19 cellular contexts compared by ENCODE assay signal in genomic region chr12:58860788-58861240, GRCh38. TPM values are rescaled to one million over a fixed set of nuclear protein-coding genes. Genes with fewer than 3 reads are reported as not detected.
A peak's percentile ranks its signal among the peaks of the same experiment; 100 is the strongest.
DNase-seq lines count a peak whose midpoint lies in the region; ATAC-seq and TF ChIP-seq lines count a peak whose summit lies in the region.
"Had no signal": no experiment of that assay in that cellular context is flagged by ENCODE, and none has a peak within 500 bp of the region (broad histone marks: within the 10 kb centered on the region; RNA-seq: fewer than 3 reads in every experiment).

No MANE protein-coding gene starts in this region.

- 68% methylated on average over 4 of the region's 4 CpGs for WGBS in mesenchymal stem cell

- no peak overlapping the region for H3K9ac ChIP-seq in duodenal mucosa (ENCODE audit: low read depth in 1 of 2, low read length in 2 of 2)
- H3K9ac ChIP-seq in mesenchymal stem cell (ENCODE audit: low read length): no peak overlapping the region

- no peak overlapping the region for H3K23ac ChIP-seq in mesenchymal stem cell (ENCODE audit: low read length in 2 of 2)

- no peak overlapping the region for H3K18ac ChIP-seq in mesenchymal stem cell (ENCODE audit: low read depth in 1 of 2, low read length in 2 of 2)

- H3K9me3 ChIP-seq in duodenal mucosa (ENCODE audit: control insufficient read depth in 1 of 2, low read length in 2 of 2) (no peaks in the 10 kb centered on the region), mesenchymal stem cell (ENCODE audit: control insufficient read depth, low read length) (no peaks in the 10 kb centered on the region), Peyer's patch (no peaks in the 10 kb centered on the region)
- H3K9me3 ChIP-seq: BE2C, Caco-2 had no signal

- H4K91ac ChIP-seq in mesenchymal stem cell (ENCODE audit: low read length): no peak overlapping the region

- H2BK120ac ChIP-seq in mesenchymal stem cell (ENCODE audit: low read depth, low read length): no peak overlapping the region

- no peak overlapping the region for H2BK5ac ChIP-seq in mesenchymal stem cell (ENCODE audit: low read depth, low read length, poor library complexity, severe bottlenecking)

- peak; percentile 7 for DNase-seq in COR-L47 (lab: John Stamatoyannopoulos, UW)
- peak; percentile 83 for DNase-seq in NCI-H146 (lab: John Stamatoyannopoulos, UW)
- DNase-seq in mesenchymal stem cell: no peak
- DNase-seq in NCI-H524 (lab: John Stamatoyannopoulos, UW): no peak
- no peak for DNase-seq in erythroblast (lab: John Stamatoyannopoulos, UW)
- DNase-seq in Peyer's patch: no peak
- DNase-seq: 8988T; BE2C; Caco-2; CD4-positive, CD25-positive, alpha-beta regulatory T cell; EL; KBM-7; NCI-H1105; NCI-H1694 treated with DMSO at 0.1 percent for 48 hours; NCI-H510A treated with DMSO at 0.1 percent for 48 hours; PC-3 had no signal

- no peak for TF ChIP-seq POLR2A in erythroblast (IDR thresholded peaks at IDR 0.05; ENCODE audit: low read length)
- no peak for TF ChIP-seq POLR2A in Peyer's patch (IDR thresholded peaks at IDR 0.05)

- peak overlapping the region; percentile 19 to 43 for H3K4me3 ChIP-seq in duodenal mucosa (ENCODE audit: low read depth in 1 of 2, low read length in 2 of 2)
- no peak overlapping the region for H3K4me3 ChIP-seq in mesenchymal stem cell (ENCODE audit: insufficient read depth in 1 of 2, low read depth in 1 of 2, low read length in 2 of 2)
- H3K4me3 ChIP-seq in Peyer's patch: no peak overlapping the region

- H3K27me3 ChIP-seq in duodenal mucosa (ENCODE audit: control insufficient read depth in 1 of 2, insufficient read depth in 2 of 2, low read length in 2 of 2): no peaks in the 10 kb centered on the region
- H3K27me3 ChIP-seq in mesenchymal stem cell (ENCODE audit: control insufficient read depth in 1 of 2, insufficient read depth in 1 of 2, low read length in 2 of 2): no peaks in the 10 kb centered on the region
- H3K27me3 ChIP-seq in Peyer's patch: no peaks in the 10 kb centered on the region
- H3K27me3 ChIP-seq: BE2C had no signal

- H3K79me1 ChIP-seq in mesenchymal stem cell (replicated peaks; ENCODE audit: low read length, poor library complexity, severe bottlenecking): peaks cover 2% of the 10 kb centered on the region

- no peak for ATAC-seq in GM21447 (IDR thresholded peaks at IDR 0.05; ENCODE audit: unreplicated experiment)
- ATAC-seq: HCT116, PC-3 had no signal

- peak overlapping the region; percentile 40 for H2BK15ac ChIP-seq in mesenchymal stem cell (ENCODE audit: low read depth, poor library complexity, severe bottlenecking)

- H3K36me3 ChIP-seq in duodenal mucosa (ENCODE audit: control insufficient read depth in 1 of 2, insufficient read depth in 2 of 2, low read length in 2 of 2) (no peaks in the 10 kb centered on the region), mesenchymal stem cell (ENCODE audit: control insufficient read depth in 1 of 2, insufficient read depth in 2 of 2, low read depth in 1 of 2, low read length in 2 of 2) (peaks cover 4 to 11% of the 10 kb centered on the region in 2 experiments), Peyer's patch (no peaks in the 10 kb centered on the region)
- H3K36me3 ChIP-seq: BE2C had no signal

- H3K4ac ChIP-seq in mesenchymal stem cell (ENCODE audit: low read depth in 1 of 2, low read length in 2 of 2): no peak overlapping the region

- H3K4me2 ChIP-seq in mesenchymal stem cell (ENCODE audit: low read length, poor library complexity, severe bottlenecking): no peak overlapping the region

- H4K8ac ChIP-seq in mesenchymal stem cell (ENCODE audit: low read length): no peak overlapping the region

- no peak for TF ChIP-seq CTCF in Peyer's patch (IDR thresholded peaks at IDR 0.05)

- no peak overlapping the region for H3K14ac ChIP-seq in mesenchymal stem cell (ENCODE audit: low read length in 2 of 2)

- no peak overlapping the region for H2BK12ac ChIP-seq in mesenchymal stem cell (ENCODE audit: low read length in 2 of 2)

- H2AFZ ChIP-seq in mesenchymal stem cell (ENCODE audit: low read depth, low read length): no peak overlapping the region

- H3K27ac ChIP-seq in duodenal mucosa (ENCODE audit: low read depth, low read length): no peak overlapping the region
- no peak overlapping the region for H3K27ac ChIP-seq in mesenchymal stem cell (ENCODE audit: low read length, poor library complexity, severe bottlenecking)
- H3K27ac ChIP-seq in Peyer's patch: peak overlapping the region in 2 of 4 donors; percentile 51 to 60

- H3K4me1 ChIP-seq in duodenal mucosa (ENCODE audit: control insufficient read depth in 1 of 2, insufficient read depth in 2 of 2, low read length in 2 of 2): peaks cover 15 to 17% of the 10 kb centered on the region in 2 donors
- no peaks in the 10 kb centered on the region for H3K4me1 ChIP-seq in mesenchymal stem cell (ENCODE audit: control insufficient read depth, insufficient read depth, low read depth, low read length)
- H3K4me1 ChIP-seq in Peyer's patch: no peaks in the 10 kb centered on the region
- H3K4me1 ChIP-seq: BE2C had no signal

- no peak overlapping the region for H2AK5ac ChIP-seq in mesenchymal stem cell (ENCODE audit: low read length, severe bottlenecking)

RNA-seq across cellular contexts. Expression of gene LRIG3, which starts 59.5 kb away (rescaled TPM):
- 11.1 TPM for polyA plus RNA-seq in mesenchymal stem cell (2013, experiment 1 of 2)
- 11.7 TPM for polyA plus RNA-seq in mesenchymal stem cell (2013, experiment 2 of 2)
- 100 to 1,000 TPM in 1 of 4 donors, 10 to 100 TPM in 3; 56.9 to 136 (median 69.8) TPM for total RNA-seq in Peyer's patch
- total RNA-seq: CD4-positive, CD25-positive, alpha-beta regulatory T cell had no signal
- polyA plus RNA-seq: CD4-positive, CD25-positive, alpha-beta regulatory T cell had no signal

Comparison
In these comparisons a context has a peak if more than half of its experiments do, and no peak if none do; other contexts are left out.
1. DNase-seq: peak in COR-L47 (single experiment) and NCI-H146 (single experiment); none in mesenchymal stem cell (single experiment), NCI-H524 (0 of 2), erythroblast (0 of 2) and Peyer's patch (0 of 3).
2. H3K4me3 ChIP-seq: peak in duodenal mucosa (2 of 2); none in mesenchymal stem cell (0 of 2) and Peyer's patch (0 of 4).